8 cellular contexts compared by ENCODE assay signal in the genomic region with DNA sequence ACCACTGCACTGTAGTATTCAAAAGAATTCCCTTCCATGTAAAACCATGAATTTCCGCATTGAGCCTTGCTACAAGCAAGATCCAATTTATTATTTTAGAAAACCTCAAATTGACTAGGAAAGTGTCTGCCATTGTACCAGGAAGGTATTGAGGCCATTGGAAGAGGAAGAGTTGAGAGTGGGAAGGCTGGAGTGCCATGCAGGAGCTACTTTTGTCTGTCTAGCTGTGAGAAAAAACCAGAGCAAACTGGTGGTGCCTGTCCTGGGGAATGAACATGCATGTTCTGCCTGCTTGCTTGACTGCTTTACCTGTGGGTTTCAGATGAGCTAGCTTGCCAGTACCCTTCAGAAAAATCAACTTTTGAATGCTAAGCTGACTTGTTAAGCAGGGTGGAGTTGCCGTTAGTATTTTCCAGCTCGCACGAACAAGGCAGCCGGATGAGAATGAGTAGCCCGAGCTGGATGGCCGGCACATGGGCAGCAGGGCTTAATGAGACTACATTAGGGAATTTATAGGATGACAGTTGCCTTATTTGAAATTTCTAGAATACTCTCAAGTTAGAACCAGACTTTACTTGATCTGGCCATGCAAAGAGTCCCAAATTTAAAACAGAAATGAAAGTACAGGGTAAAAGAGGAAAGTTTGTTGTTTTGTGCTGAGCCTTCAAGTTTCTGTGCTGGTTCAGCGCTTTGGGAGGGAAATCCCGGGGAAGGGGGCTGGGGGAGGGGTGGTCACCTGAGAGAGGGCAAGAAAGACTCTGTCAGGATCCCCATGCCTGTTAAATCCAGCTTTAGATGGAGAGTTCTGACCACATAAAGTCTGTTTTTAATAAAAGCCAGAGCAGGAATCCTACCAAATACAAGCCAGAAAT. TPM values are rescaled to one million over a fixed set of nuclear protein-coding genes. Genes with fewer than 3 reads are reported as not detected.
DNase-seq lines count a peak whose midpoint lies in the region; ATAC-seq and TF ChIP-seq lines count a peak whose summit lies in the region.

No MANE protein-coding gene starts in this region.

- peaks cover 36 to 49% of the 10 kb centered on the region in 2 donors for H3K4me1 ChIP-seq in thyroid gland

- CTCF ChIA-PET in activated CD8-positive, alpha-beta memory T cell treated with anti-CD3 and anti-CD28 coated beads, Interleukin-2, amount 10 ng/mL, durations not matched to agents 7 days and 5 days (lab: Charles Lee) = no interaction called here

- H3K4me1 Mint-ChIP-seq in activated CD8-positive, alpha-beta memory T cell treated with anti-CD3 and anti-CD28 coated beads, Interleukin-2, amount 10 ng/mL, durations not matched to agents 7 days and 5 days = peaks cover 20% of the 10 kb centered on the region

- ATAC-seq in GM21526 (IDR thresholded peaks at IDR 0.05; ENCODE audit: low FRiP score, unreplicated experiment) = peak; percentile 46
- ATAC-seq in activated CD8-positive, alpha-beta memory T cell treated with anti-CD3 and anti-CD28 coated beads, Interleukin-2, amount 10 ng/mL, durations not matched to agents 7 days and 5 days = no peak

- intact Hi-C loops in thyroid gland (cut with DNase I) = no loop called here

- H3K27me3 ChIP-seq in thyroid gland = no peaks in the 10 kb centered on the region

- H3K4me3 ChIP-seq in thyroid gland (replicated peaks in 1 of 3) = no peak overlapping the region

- H3K36me3 Mint-ChIP-seq in activated CD8-positive, alpha-beta memory T cell treated with anti-CD3 and anti-CD28 coated beads, Interleukin-2, amount 10 ng/mL, durations not matched to agents 7 days and 5 days = peaks cover 4% of the 10 kb centered on the region

- H3K27ac Mint-ChIP-seq in activated CD8-positive, alpha-beta memory T cell treated with anti-CD3 and anti-CD28 coated beads, Interleukin-2, amount 10 ng/mL, durations not matched to agents 7 days and 5 days = no peak overlapping the region

- no peaks in the 10 kb centered on the region for H3K36me3 ChIP-seq in thyroid gland

- WGBS in thyroid gland, 2 donors = 11 to 27% methylated on average over 9 of the region's 9 CpGs

- no peaks in the 10 kb centered on the region for H3K9me3 ChIP-seq in thyroid gland

- H3K9me3 Mint-ChIP-seq in activated CD8-positive, alpha-beta memory T cell treated with anti-CD3 and anti-CD28 coated beads, Interleukin-2, amount 10 ng/mL, durations not matched to agents 7 days and 5 days (ENCODE audit: low read depth) = no peaks in the 10 kb centered on the region

- no peak overlapping the region for H3K4me3 Mint-ChIP-seq in activated CD8-positive, alpha-beta memory T cell treated with anti-CD3 and anti-CD28 coated beads, Interleukin-2, amount 10 ng/mL, durations not matched to agents 7 days and 5 days

- H3K27ac ChIP-seq in thyroid gland = peak overlapping the region; percentile 72 to 93 (median 89)

- TF ChIP-seq CTCF in thyroid gland (IDR thresholded peaks at IDR 0.05) = no peak

- H3K27me3 Mint-ChIP-seq in activated CD8-positive, alpha-beta memory T cell treated with anti-CD3 and anti-CD28 coated beads, Interleukin-2, amount 10 ng/mL, durations not matched to agents 7 days and 5 days = peaks cover 18% of the 10 kb centered on the region

- peak in 1 of 2 donors; percentile 59 for TF ChIP-seq POLR2A in thyroid gland (IDR thresholded peaks at IDR 0.05)

- DNase-seq in ELR (ENCODE audit: low read depth) (peak; percentile 49), NAMALWA (ENCODE audit: low spot score) (peak; percentile 35), hepatic stellate cell (ENCODE audit: low spot score) (peak; percentile 23), thyroid gland (peak; percentile 88), ecto neural progenitor cell (ENCODE audit: low spot score) (no peak), NCI-H2029 (lab: John Stamatoyannopoulos, UW) (no peak)
- DNase-seq in activated CD8-positive, alpha-beta memory T cell treated with anti-CD3 and anti-CD28 coated beads, Interleukin-2, amount 10 ng/mL, durations not matched to agents 7 days and 5 days = no peak

RNA-seq across cellular contexts. Expression of a gene that starts 29.6 kb away (rescaled TPM):
- total RNA-seq in thyroid gland = not detected
- not detected for total RNA-seq in activated CD8-positive, alpha-beta memory T cell treated with anti-CD3 and anti-CD28 coated beads, Interleukin-2, amount 10 ng/mL, durations not matched to agents 7 days and 5 days

RNA-seq across cellular contexts. Expression of a gene that starts 53.0 kb away (rescaled TPM):
- 10 to 100 TPM; 19.4 to 23.4 (median 20.9) TPM for total RNA-seq in thyroid gland
- total RNA-seq in activated CD8-positive, alpha-beta memory T cell treated with anti-CD3 and anti-CD28 coated beads, Interleukin-2, amount 10 ng/mL, durations not matched to agents 7 days and 5 days = 10 to 100 TPM; 20.9 to 23.8 TPM

Comparison
In these comparisons a context has a peak if more than half of its experiments do, and no peak if none do; other contexts are left out.
1. DNase-seq: peak in ELR (single experiment), NAMALWA (single experiment), hepatic stellate cell (single experiment) and thyroid gland (2 of 2); none in ecto neural progenitor cell (single experiment), activated CD8-positive, alpha-beta memory T cell treated with anti-CD3 and anti-CD28 coated beads, Interleukin-2, amount 10 ng/mL, durations not matched to agents 7 days and 5 days (single experiment) and NCI-H2029 (single experiment).